Comparison of ENCODE assay signal across 27 cellular contexts in genomic region chr4:189835505-189835904, GRCh38.
"Had no signal": no experiment of that assay in that cellular context is flagged by ENCODE, and none has a peak within 500 bp of the region (broad histone marks: within the 10 kb centered on the region; RNA-seq: fewer than 3 reads in every experiment).

No MANE protein-coding gene starts in this region.

- H3K4me2 ChIP-seq: SK-N-SH had no signal

- H3K36me3 ChIP-seq: adrenal gland, breast epithelium, Peyer's patch, SJCRH30 had no signal

- H3K9ac ChIP-seq: SK-N-SH had no signal

- H3K27ac ChIP-seq: adrenal gland, breast epithelium, Peyer's patch, RWPE1, SJCRH30, VCaP had no signal

- H3K9me3 ChIP-seq: adrenal gland, breast epithelium, Peyer's patch, SJCRH30, SK-N-SH had no signal

- H3K27me3 ChIP-seq: adrenal gland, breast epithelium, Peyer's patch, SJCRH30 had no signal

- H3K4me3 ChIP-seq: adrenal gland, breast epithelium, Peyer's patch, SJCRH30 had no signal

- DNase-seq: activated CD4-positive, alpha-beta memory T cell treated with anti-CD3 and anti-CD28 coated beads, Interleukin-2, amount 10 ng/mL, durations not matched to agents 7 days and 5 days; activated CD4-positive, alpha-beta T cell treated with anti-CD3 and anti-CD28 coated beads, Interleukin-2, amount 10 ng/mL, durations not matched to agents 7 days and 5 days; activated CD4-positive, CD25-positive, alpha-beta regulatory T cell; activated gamma-delta T cell; activated naive CD4-positive, alpha-beta T cell treated with anti-CD3 and anti-CD28 coated beads, Interleukin-2, amount 50 U/mL, for 16 hours; activated naive CD8-positive, alpha-beta T cell treated with anti-CD3 and anti-CD28 coated beads, Interleukin-2, amount 10 ng/mL, durations not matched to agents 7 days and 5 days; activated T-cell treated with anti-CD3 and anti-CD28 coated beads for 4 hours; activated T-cell treated with anti-CD3 and anti-CD28 coated beads, Interleukin-2, amount 50 U/mL, for 48 hours; adrenal gland; anterior cingulate cortex; Karpas-422; MM.1S; NCI-H1105; NCI-H1436; NCI-H1694 treated with DMSO at 0.1 percent for 48 hours; NCI-H2029 treated with DMSO at 0.1 percent for 48 hours; NCI-H510A treated with DMSO at 0.1 percent for 48 hours; NCI-H69; NK-92 treated with Interleukin-12 subunit alpha and Interleukin-12 subunit beta, amount 100 ng/mL, for 24 hours; Peyer's patch; Right ventricle myocardium superior; SJCRH30; SK-N-SH; T-helper 1 cell had no signal

- H3K4me1 ChIP-seq: adrenal gland, breast epithelium, Peyer's patch, SJCRH30 had no signal
